8 cellular contexts compared by ENCODE assay signal in the genomic region with DNA sequence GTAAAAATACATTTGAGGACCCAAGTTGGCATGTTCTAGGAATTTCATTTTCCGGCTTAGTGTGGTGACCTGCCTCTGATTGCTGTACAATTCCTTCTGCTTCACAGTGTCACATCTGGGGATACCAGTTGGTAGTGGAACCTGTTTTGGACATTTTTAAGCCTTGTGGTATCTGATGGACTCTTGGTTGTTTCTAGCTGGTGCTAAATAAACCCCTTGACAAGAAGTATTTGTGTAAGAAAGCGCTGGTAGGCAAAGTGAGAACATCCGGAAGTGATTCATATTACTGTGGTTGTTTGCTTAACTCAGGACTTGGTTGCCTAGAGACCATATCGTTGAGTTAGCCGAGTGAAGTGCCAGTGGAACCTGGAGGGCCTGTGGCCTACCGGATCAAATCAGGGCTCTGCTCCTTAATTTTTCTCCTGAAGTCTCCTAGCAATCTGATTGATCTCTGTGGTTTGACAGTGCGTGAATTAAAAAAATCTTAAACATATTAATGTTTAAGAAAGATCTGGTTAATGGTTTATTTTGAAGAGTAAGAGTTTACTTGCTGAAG. TPM values are rescaled to one million over a fixed set of nuclear protein-coding genes. Genes with fewer than 3 reads are reported as not detected.
DNase-seq lines count a peak whose midpoint lies in the region; ATAC-seq and FAIRE-seq lines count a peak whose summit lies in the region.

No MANE protein-coding gene starts in this region.

- H3K9ac ChIP-seq in mucosa of stomach (ENCODE audit: low read length) (peak overlapping the region; percentile 59), subcutaneous abdominal adipose tissue (ENCODE audit: low read length in 5 of 5) (peak overlapping the region in 4 of 5 donors; percentile 28 to 63 (median 53))

- peak overlapping the region in 1 of 2 donors; percentile 3 for H3K4me3 ChIP-seq in CD4-positive, alpha-beta memory T cell (ENCODE audit: low read length in 2 of 2)
- peak overlapping the region; percentile 21 for H3K4me3 ChIP-seq in mucosa of stomach (ENCODE audit: low read length)
- peak overlapping the region in 4 of 5 donors; percentile 28 to 56 (median 34) for H3K4me3 ChIP-seq in subcutaneous abdominal adipose tissue (ENCODE audit: low read depth in 1 of 5, low read length in 5 of 5)

- peak overlapping the region; percentile 97 to 100 (median 99) for H3K27ac Mint-ChIP-seq in CD4-positive, alpha-beta memory T cell

- peaks cover 70% of the 10 kb centered on the region for H3K4me1 ChIP-seq in CD4-positive, alpha-beta memory T cell (ENCODE audit: insufficient read depth, low read length)
- H3K4me1 ChIP-seq in mucosa of stomach (ENCODE audit: control insufficient read depth, insufficient read depth, low read length) (peaks cover 44% of the 10 kb centered on the region), subcutaneous abdominal adipose tissue (ENCODE audit: control insufficient read depth in 5 of 5, insufficient read depth in 5 of 5, low read length in 5 of 5) (peaks cover 12 to 59% (median 56%) of the 10 kb centered on the region in 5 donors)

- H3K27ac ChIP-seq in CD4-positive, alpha-beta memory T cell (ENCODE audit: low read depth, low read length), result peak overlapping the region; percentile 93
- H3K27ac ChIP-seq in subcutaneous abdominal adipose tissue (ENCODE audit: low read depth, low read length), result peak overlapping the region; percentile 91

- H3K4me3 Mint-ChIP-seq in CD4-positive, alpha-beta memory T cell, result peak overlapping the region; percentile 75 to 88 (median 80)

- POLR2A ChIA-PET in CD4-positive, alpha-beta memory T cell (lab: Charles Lee; ENCODE audit: partially characterized antibody), result interaction anchor here (0.8 to 8.1 kb wide), 9 partner anchors 9 to 130 kb away, joined by 3 to 92 read pairs (median 4); a partner anchor contains a TSS

- intact Hi-C loops in CD4-positive, alpha-beta memory T cell (cut with micrococcal nuclease), result loop anchor here (1.0 kb wide), 2 partner anchors 13 to 39 kb away; a partner anchor contains a TSS

- H3K9me3 ChIP-seq in CD4-positive, alpha-beta memory T cell (ENCODE audit: control insufficient read depth in 1 of 2, low read length in 2 of 2), result no peaks in the 10 kb centered on the region
- H3K9me3 ChIP-seq in mucosa of stomach (ENCODE audit: control insufficient read depth, low read length) (no peaks in the 10 kb centered on the region), subcutaneous abdominal adipose tissue (ENCODE audit: control insufficient read depth in 5 of 5, low read length in 5 of 5) (no peaks in the 10 kb centered on the region)

- DNase-seq in CD4-positive, alpha-beta memory T cell, result peak; percentile 79 to 91 (median 88)
- DNase-seq in NCI-H524 (lab: John Stamatoyannopoulos, UW), result peak; percentile 19 to 63
- peak; percentile 33 to 54 for DNase-seq in activated CD4-positive, alpha-beta T cell treated with anti-CD3 and anti-CD28 coated beads, Interleukin-2, amount 50 U/mL, for 48 hours

- H3K36me3 Mint-ChIP-seq in CD4-positive, alpha-beta memory T cell, result peaks cover 6 to 12% of the 10 kb centered on the region in 2 donors

- H3K36me3 ChIP-seq in CD4-positive, alpha-beta memory T cell (ENCODE audit: insufficient read depth, low read length), result no peaks in the 10 kb centered on the region
- H3K36me3 ChIP-seq in mucosa of stomach (ENCODE audit: control insufficient read depth, insufficient read depth, low read length) (no peaks in the 10 kb centered on the region), subcutaneous abdominal adipose tissue (ENCODE audit: control insufficient read depth in 5 of 5, insufficient read depth in 5 of 5, low read length in 5 of 5) (no peaks in the 10 kb centered on the region)

- H3K27me3 Mint-ChIP-seq in CD4-positive, alpha-beta memory T cell, result no peaks in the 10 kb centered on the region

- ATAC-seq in GM19397 (IDR thresholded peaks at IDR 0.05; ENCODE audit: unreplicated experiment) (peak; percentile 97), HG03457 (IDR thresholded peaks at IDR 0.05; ENCODE audit: unreplicated experiment) (peak; percentile 85)

- no peaks in the 10 kb centered on the region for H3K9me3 Mint-ChIP-seq in CD4-positive, alpha-beta memory T cell

- peaks cover 49 to 76% (median 60%) of the 10 kb centered on the region in 4 donors for H3K4me1 Mint-ChIP-seq in CD4-positive, alpha-beta memory T cell

- no peaks in the 10 kb centered on the region for H3K27me3 ChIP-seq in CD4-positive, alpha-beta memory T cell (ENCODE audit: insufficient read depth, low read length)
- H3K27me3 ChIP-seq in mucosa of stomach (ENCODE audit: control insufficient read depth, insufficient read depth, low read length) (no peaks in the 10 kb centered on the region), subcutaneous abdominal adipose tissue (ENCODE audit: control insufficient read depth in 5 of 5, insufficient read depth in 4 of 5, low read length in 5 of 5) (no peaks in the 10 kb centered on the region)

- CTCF ChIA-PET in CD4-positive, alpha-beta memory T cell (lab: Charles Lee; ENCODE audit: partially characterized antibody), result interaction anchor here (1.4 to 5.3 kb wide), 5 partner anchors 9 to 80 kb away, joined by 4 to 26 read pairs (median 14); a partner anchor contains a TSS

- FAIRE-seq in endometrium (lab: Jason Lieb, UNC), result peak; percentile 39

RNA-seq across cellular contexts. Expression of a gene that starts 12.8 kb away (rescaled TPM):
- total RNA-seq in CD4-positive, alpha-beta memory T cell, result 100 to 1,000 TPM; 128 to 132 TPM
- 100 to 1,000 TPM in 1 of 2 donors, 10 to 100 TPM in 1; 86.1 to 121 TPM for polyA plus RNA-seq in CD4-positive, alpha-beta memory T cell

RNA-seq across cellular contexts. Expression of a gene that starts 48.8 kb away (rescaled TPM):
- under 1 TPM; 0.78 to 0.81 TPM for total RNA-seq in CD4-positive, alpha-beta memory T cell
- polyA plus RNA-seq in CD4-positive, alpha-beta memory T cell, result not detected
